Comparison of ENCODE assay signal across 8 cellular contexts in the genomic region with DNA sequence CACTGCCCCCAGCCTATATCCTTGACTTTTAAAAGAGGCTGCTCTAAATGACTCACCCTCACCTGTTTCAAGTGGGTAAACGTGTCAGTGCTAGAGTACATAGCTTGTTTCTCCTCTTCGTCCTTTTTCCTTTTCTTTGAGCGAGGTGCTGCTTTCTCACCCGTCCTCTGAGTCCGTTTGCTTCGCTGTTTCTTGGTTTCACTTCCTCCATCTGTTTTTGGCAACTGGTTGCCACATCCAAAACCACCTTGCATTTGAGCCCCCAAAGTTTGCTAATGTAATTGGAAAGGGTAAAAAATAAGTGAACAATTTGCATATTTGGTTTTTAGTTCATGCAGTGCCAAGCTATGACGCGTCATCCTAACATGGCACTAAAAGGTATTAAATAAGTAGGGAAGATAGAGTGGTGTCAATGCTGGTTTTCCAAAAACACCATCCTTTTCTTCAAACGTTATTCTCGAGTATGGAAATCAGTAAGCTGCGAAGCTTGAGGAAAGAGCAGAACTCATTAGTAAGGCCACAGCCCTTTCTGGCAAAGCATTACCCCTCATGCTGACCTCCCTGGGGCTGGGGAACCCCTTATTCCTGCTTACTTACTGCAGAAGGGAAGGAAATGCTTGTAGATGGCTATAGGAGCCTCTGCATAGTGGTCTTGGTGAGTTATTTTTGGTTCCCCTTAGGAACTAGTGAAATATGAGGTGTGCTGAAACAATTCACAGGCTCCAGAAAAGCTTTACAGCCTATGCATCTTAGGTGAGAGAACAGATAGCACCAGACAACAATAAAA.
DNase-seq lines count a peak whose midpoint lies in the region; ATAC-seq, FAIRE-seq and TF ChIP-seq lines count a peak whose summit lies in the region.

No MANE protein-coding gene starts in this region.

- H3K4me1 ChIP-seq in PC-3 (ENCODE audit: insufficient read depth, low read length) = no peaks in the 10 kb centered on the region

- no TSS peak for BruUV-seq in PC-3 (replicated peaks; lab: Mats Ljungman, UMichigan)

- no peaks in the 10 kb centered on the region for H3K9me3 Mint-ChIP-seq in activated T-cell treated with anti-CD3 and anti-CD28 coated beads, Interleukin-2, amount 50 U/mL, for 72 hours
- no peaks in the 10 kb centered on the region for H3K9me3 Mint-ChIP-seq in stimulated activated naive CD8-positive, alpha-beta T cell treated with anti-CD3 and anti-CD28 coated beads, Interleukin-15, Interleukin-2, amounts not matched to agents 100 ng/mL and 50 ng/mL, for 24 hours

- H3K27me3 ChIP-seq in PC-3 (ENCODE audit: low read length) = no peaks in the 10 kb centered on the region

- no peak for DNase-seq in activated T-cell treated with anti-CD3 and anti-CD28 coated beads, Interleukin-2, amount 50 U/mL, for 72 hours
- DNase-seq in activated T-cell treated with anti-CD3 and anti-CD28 coated beads, Interleukin-2, amount 50 U/mL, for 1 hour = no peak
- DNase-seq in PC-3 = no peak
- no peak for DNase-seq in iPS-NIHi7 (ENCODE audit: extremely low spot score)
- no peak for DNase-seq in NCI-H1436 treated with DMSO at 0.1 percent for 48 hours (lab: John Stamatoyannopoulos, UW)
- no peak for DNase-seq in urothelium cell line (ENCODE audit: low spot score)

- H3K27ac ChIP-seq in PC-3 (ENCODE audit: low read length) = no peak overlapping the region

- H3K36me3 Mint-ChIP-seq in activated T-cell treated with anti-CD3 and anti-CD28 coated beads, Interleukin-2, amount 50 U/mL, for 72 hours (ENCODE audit: insufficient read depth in 2 of 2) = peaks cover 8 to 25% of the 10 kb centered on the region in 2 donors
- peaks cover 65% of the 10 kb centered on the region for H3K36me3 Mint-ChIP-seq in stimulated activated naive CD8-positive, alpha-beta T cell treated with anti-CD3 and anti-CD28 coated beads, Interleukin-15, Interleukin-2, amounts not matched to agents 100 ng/mL and 50 ng/mL, for 24 hours (ENCODE audit: low read depth)

- H3K4me2 ChIP-seq in PC-3 (ENCODE audit: low read length) = no peak overlapping the region

- no peaks in the 10 kb centered on the region for H3K9me3 ChIP-seq in PC-3 (ENCODE audit: low read length)

- peak; percentile 47 to 51 for ATAC-seq in activated T-cell treated with anti-CD3 and anti-CD28 coated beads, Interleukin-2, amount 50 U/mL, for 72 hours (replicated peaks in 1 of 2)
- ATAC-seq in HG02938 (IDR thresholded peaks at IDR 0.05; ENCODE audit: unreplicated experiment) (peak; percentile 89), PC-3 (0 out of 2 replicates have a peak, but pooled peaks have one; percentile 35)

- CTCF ChIA-PET in PC-3 (lab: Charles Lee) = no interaction called here

- intact Hi-C loops in PC-3 (cut with micrococcal nuclease) = no loop called here

- H3K79me2 ChIP-seq in PC-3 (ENCODE audit: low read length) = no peaks in the 10 kb centered on the region

- peak overlapping the region; percentile 53 for H3K27ac Mint-ChIP-seq in activated T-cell treated with anti-CD3 and anti-CD28 coated beads, Interleukin-2, amount 50 U/mL, for 72 hours
- peak overlapping the region; percentile 77 for H3K27ac Mint-ChIP-seq in stimulated activated naive CD8-positive, alpha-beta T cell treated with anti-CD3 and anti-CD28 coated beads, Interleukin-15, Interleukin-2, amounts not matched to agents 100 ng/mL and 50 ng/mL, for 24 hours

- POLR2A ChIA-PET in PC-3 (lab: Charles Lee; ENCODE audit: unreplicated experiment) = no interaction called here

- no peaks in the 10 kb centered on the region for H3F3A ChIP-seq in PC-3 (ENCODE audit: low read length, unreplicated experiment)

- no peaks in the 10 kb centered on the region for H3K27me3 Mint-ChIP-seq in activated T-cell treated with anti-CD3 and anti-CD28 coated beads, Interleukin-2, amount 50 U/mL, for 72 hours (ENCODE audit: low read depth)
- H3K27me3 Mint-ChIP-seq in stimulated activated naive CD8-positive, alpha-beta T cell treated with anti-CD3 and anti-CD28 coated beads, Interleukin-15, Interleukin-2, amounts not matched to agents 100 ng/mL and 50 ng/mL, for 24 hours = no peaks in the 10 kb centered on the region

- peak overlapping the region in 1 of 2 donors; percentile 39 for H3K4me3 Mint-ChIP-seq in activated T-cell treated with anti-CD3 and anti-CD28 coated beads, Interleukin-2, amount 50 U/mL, for 72 hours
- peak overlapping the region; percentile 28 for H3K4me3 Mint-ChIP-seq in stimulated activated naive CD8-positive, alpha-beta T cell treated with anti-CD3 and anti-CD28 coated beads, Interleukin-15, Interleukin-2, amounts not matched to agents 100 ng/mL and 50 ng/mL, for 24 hours

- no peak overlapping the region for H3K4me3 ChIP-seq in PC-3 (ENCODE audit: low read length)

- no peak for TF ChIP-seq CTCF in PC-3 (conservative IDR thresholded peaks at IDR 0.05; ENCODE audit: low read depth, low read length)

- H3K4me1 Mint-ChIP-seq in activated T-cell treated with anti-CD3 and anti-CD28 coated beads, Interleukin-2, amount 50 U/mL, for 72 hours (ENCODE audit: low read depth) = peaks cover 10% of the 10 kb centered on the region
- peaks cover 16% of the 10 kb centered on the region for H3K4me1 Mint-ChIP-seq in stimulated activated naive CD8-positive, alpha-beta T cell treated with anti-CD3 and anti-CD28 coated beads, Interleukin-15, Interleukin-2, amounts not matched to agents 100 ng/mL and 50 ng/mL, for 24 hours (ENCODE audit: low read depth)

- H4K20me1 ChIP-seq in PC-3 (ENCODE audit: low read length) = no peaks in the 10 kb centered on the region

- no peak overlapping the region for H2AFZ ChIP-seq in PC-3 (ENCODE audit: low read length)

- no peak for FAIRE-seq in urothelium cell line (lab: Jason Lieb, UNC)

- H3K9me2 ChIP-seq in PC-3 (replicated peaks; ENCODE audit: low read length) = no peaks in the 10 kb centered on the region

- H3K36me3 ChIP-seq in PC-3 (ENCODE audit: low read depth, low read length) = peaks cover 28% of the 10 kb centered on the region

- H3K9ac ChIP-seq in PC-3 (ENCODE audit: low read length) = no peak overlapping the region

Comparison
In these comparisons a context has a peak if more than half of its experiments do, and no peak if none do; other contexts are left out.
1. ATAC-seq: peak in every context shown above with its lines; median percentile 89 in HG02938; 49 in activated T-cell treated with anti-CD3 and anti-CD28 coated beads, Interleukin-2, amount 50 U/mL, for 72 hours; 35 in PC-3.